21 cellular contexts compared by ENCODE assay signal in the genomic region with DNA sequence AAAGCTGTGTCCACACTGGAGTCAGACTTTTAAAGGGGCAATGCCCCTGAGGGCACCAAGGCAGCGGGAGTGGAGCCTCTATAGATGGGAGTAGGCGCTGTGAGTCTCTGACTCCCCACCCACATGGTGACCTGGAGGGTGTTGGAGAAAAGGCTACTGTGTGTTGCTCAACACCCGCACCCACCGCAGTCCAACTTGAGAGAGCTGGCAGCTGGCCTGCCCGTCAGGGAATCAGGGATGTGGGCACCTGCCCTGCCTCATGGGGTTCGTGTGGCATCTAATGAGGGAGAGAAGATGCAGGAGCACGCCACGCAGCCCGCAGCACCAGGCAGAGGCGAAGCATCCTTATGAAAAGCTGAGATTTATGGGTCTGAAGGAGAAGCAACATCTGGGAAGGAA.
"Had no signal": no experiment of that assay in that cellular context is flagged by ENCODE, and none has a peak within 500 bp of the region (broad histone marks: within the 10 kb centered on the region; RNA-seq: fewer than 3 reads in every experiment).

No MANE protein-coding gene starts in this region.

- ATAC-seq: activated CD8-positive, alpha-beta memory T cell treated with anti-CD3 and anti-CD28 coated beads, Interleukin-2, amount 10 ng/mL, durations not matched to agents 7 days and 5 days; activated naive CD4-positive, alpha-beta T cell treated with anti-CD3 and anti-CD28 coated beads, Interleukin-2, amount 50 U/mL, for 72 hours; activated naive CD8-positive, alpha-beta T cell treated with anti-CD3 and anti-CD28 coated beads, Interleukin-2, amount 50 U/mL, for 24 hours; T-helper 17 cell had no signal

- DNase-seq: activated CD4-positive, alpha-beta T cell treated with anti-CD3 and anti-CD28 coated beads for 48 hours; activated CD4-positive, alpha-beta T cell treated with anti-CD3 and anti-CD28 coated beads, Interleukin-2, amount 50 U/mL, for 4 hours; activated CD4-positive, CD25-positive, alpha-beta regulatory T cell treated with anti-CD3 and anti-CD28 coated beads, Interleukin-2, amount 50 U/mL, for 72 hours; activated CD8-positive, alpha-beta memory T cell treated with anti-CD3 and anti-CD28 coated beads, Interleukin-2, amount 10 ng/mL, durations not matched to agents 7 days and 5 days; activated effector memory CD4-positive, alpha-beta T cell treated with Interleukin-2 at 50 U/mL for 16 hours; activated naive CD4-positive, alpha-beta T cell; activated naive CD8-positive, alpha-beta T cell treated with anti-CD3 and anti-CD28 coated beads, Interleukin-2, amount 50 U/mL, for 24 hours; activated T-cell treated with anti-CD3 and anti-CD28 coated beads, Interleukin-2, amount 50 U/mL, for 24 hours; amniotic stem cell; MG63; MV-4-11; NCI-H1092 treated with DMSO at 0.1 percent for 48 hours; NCI-H1436; NCI-H1694 treated with DMSO at 0.1 percent for 48 hours; NCI-H2029 treated with DMSO at 0.1 percent for 48 hours; NCI-H510A treated with DMSO at 0.1 percent for 48 hours; NCI-H69; SHP77; T-helper 17 cell; T-helper 9 cell had no signal

- H3K9me3 ChIP-seq: MG63 had no signal

- H3K36me3 ChIP-seq: MG63 had no signal

- H3K4me3 ChIP-seq: MG63 had no signal

- H3K27me3 ChIP-seq: MG63 had no signal
